16 cellular contexts compared by ENCODE assay signal in genomic region chr5:65161655-65162054, GRCh38.
"Had no signal": no experiment of that assay in that cellular context is flagged by ENCODE, and none has a peak within 500 bp of the region (broad histone marks: within the 10 kb centered on the region; RNA-seq: fewer than 3 reads in every experiment).

No MANE protein-coding gene starts in this region.

- FAIRE-seq: endometrium, urothelium cell line had no signal

- H3K27me3 ChIP-seq: esophagus squamous epithelium, tibial nerve had no signal

- H3K9me3 ChIP-seq: esophagus squamous epithelium, tibial nerve had no signal

- H3K36me3 ChIP-seq: esophagus squamous epithelium, tibial nerve had no signal

- H3K4me1 ChIP-seq: esophagus squamous epithelium, tibial nerve had no signal

- H3K4me3 ChIP-seq: esophagus squamous epithelium, tibial nerve had no signal

- ATAC-seq: left lobe of liver had no signal

- DNase-seq: activated CD4-positive, alpha-beta T cell treated with anti-CD3 and anti-CD28 coated beads, Interleukin-2, amount 50 U/mL, for 48 hours; activated CD4-positive, CD25-positive, alpha-beta regulatory T cell treated with anti-CD3 and anti-CD28 coated beads, Interleukin-2, amount 50 U/mL, for 72 hours; activated naive CD4-positive, alpha-beta T cell treated with anti-CD3 and anti-CD28 coated beads for 36 hours; cortex of kidney; esophagus squamous epithelium; nephron progenitor cell; nucleus accumbens; posterior cingulate gyrus; stimulated activated CD4-positive, alpha-beta T cell treated with anti-CD3 and anti-CD28 coated beads, Interleukin-2, amount 100 ng/mL, for 48 hours; SW 1271; T-helper 2 cell had no signal

- H3K27ac ChIP-seq: esophagus squamous epithelium, tibial nerve, VCaP had no signal
